In genomic region chr7:134943785-134944400, GRCh38 we compare ENCODE assay signal across 8 cellular contexts. TPM values are rescaled to one million over a fixed set of nuclear protein-coding genes. Genes with fewer than 3 reads are reported as not detected.
DNase-seq lines count a peak whose midpoint lies in the region; ATAC-seq, FAIRE-seq and TF ChIP-seq lines count a peak whose summit lies in the region.

No MANE protein-coding gene starts in this region.

- H3K9ac ChIP-seq in IMR-90 (ENCODE audit: low read depth, low read length) (no peak overlapping the region), astrocyte (ENCODE audit: low read length) (no peak overlapping the region)

- no peak overlapping the region for H3K4me3 Mint-ChIP-seq in astrocyte (ENCODE audit: unreplicated experiment)
- H3K4me3 Mint-ChIP-seq in activated CD8-positive, alpha-beta memory T cell treated with anti-CD3 and anti-CD28 coated beads, Interleukin-2, amount 10 ng/mL, durations not matched to agents 7 days and 5 days, result no peak overlapping the region

- no peak overlapping the region for H2BK20ac ChIP-seq in IMR-90 (ENCODE audit: low read depth, low read length)

- no peak; the same call in 1 of the 2 replicates for TF ChIP-seq CTCF in IMR-90 (conservative IDR thresholded peaks at IDR 0.05; ENCODE audit: low read depth, low read length)
- TF ChIP-seq CTCF in astrocyte (IDR thresholded peaks at IDR 0.05; ENCODE audit: insufficient read depth, low read depth, low read length), result no peak
- peak; percentile 14 for TF ChIP-seq CTCF in osteoblast (IDR thresholded peaks at IDR 0.05; ENCODE audit: extremely low read depth, low read depth, low read length)

- H3K79me2 ChIP-seq in astrocyte (ENCODE audit: insufficient read depth, low read length) (peaks cover 25% of the 10 kb centered on the region), osteoblast (ENCODE audit: insufficient read depth, low read length) (peaks cover 23% of the 10 kb centered on the region)

- FAIRE-seq in astrocyte (lab: Jason Lieb, UNC), result no peak

- H3K23ac ChIP-seq in IMR-90 (ENCODE audit: low read depth, low read length), result no peak overlapping the region

- no peak overlapping the region for H2AK5ac ChIP-seq in IMR-90 (ENCODE audit: low read depth, low read length)

- H2BK5ac ChIP-seq in IMR-90 (ENCODE audit: low read depth, low read length, poor library complexity, severe bottlenecking), result peak overlapping the region; percentile 8

- H2BK15ac ChIP-seq in IMR-90 (ENCODE audit: low read depth, low read length), result no peak overlapping the region

- no peak overlapping the region for H3K56ac ChIP-seq in IMR-90 (ENCODE audit: extremely low read depth, insufficient read depth, low read length)

- H3K27ac ChIP-seq in IMR-90 (ENCODE audit: insufficient read depth, low read length), result no peak overlapping the region
- H3K27ac ChIP-seq in astrocyte (ENCODE audit: low read depth, low read length), result no peak overlapping the region
- H3K27ac ChIP-seq in osteoblast (ENCODE audit: low read depth, low read length), result no peak overlapping the region

- H2AK9ac ChIP-seq in IMR-90 (replicated peaks; ENCODE audit: low read depth, low read length, poor library complexity), result no peak overlapping the region

- H3K79me1 ChIP-seq in IMR-90 (ENCODE audit: low read depth in 1 of 2, low read length in 2 of 2), result peaks cover 14 to 59% of the 10 kb centered on the region in 2 experiments; a peak in 3 of 4 replicates

- no peak overlapping the region for H3K4ac ChIP-seq in IMR-90 (ENCODE audit: low read depth, low read length)

- no peak for TF ChIP-seq POLR2A in IMR-90 (IDR thresholded peaks at IDR 0.05; ENCODE audit: low read depth, low read length)

- H3K4me1 Mint-ChIP-seq in astrocyte (ENCODE audit: low read depth, unreplicated experiment), result peaks cover 65% of the 10 kb centered on the region
- H3K4me1 Mint-ChIP-seq in activated CD8-positive, alpha-beta memory T cell treated with anti-CD3 and anti-CD28 coated beads, Interleukin-2, amount 10 ng/mL, durations not matched to agents 7 days and 5 days, result no peaks in the 10 kb centered on the region

- H3K18ac ChIP-seq in IMR-90 (ENCODE audit: low read depth, low read length), result no peak overlapping the region

- no TSS peak for BruUV-seq in IMR-90 (replicated peaks; lab: Mats Ljungman, UMichigan)

- no peak overlapping the region for H4K91ac ChIP-seq in IMR-90 (ENCODE audit: insufficient read depth, low read depth, low read length)

- H4K5ac ChIP-seq in IMR-90 (ENCODE audit: low read depth, low read length), result no peak overlapping the region

- DNase-seq in COLO829 (ENCODE audit: low spot score), result peak; percentile 79
- peak; percentile 33 for DNase-seq in IMR-90
- DNase-seq in astrocyte (ENCODE audit: low read depth), result no peak
- no peak for DNase-seq in osteoblast (ENCODE audit: insufficient read length, low spot score, missing footprints)
- DNase-seq in activated CD8-positive, alpha-beta memory T cell treated with anti-CD3 and anti-CD28 coated beads for 24 hours, result no peak
- no peak for DNase-seq in activated CD8-positive, alpha-beta memory T cell treated with anti-CD3 and anti-CD28 coated beads, Interleukin-2, amount 10 ng/mL, durations not matched to agents 7 days and 5 days

- peak; percentile 32; the same call in 1 of the 2 replicates for TF ChIP-seq RAD21 in IMR-90 (IDR thresholded peaks at IDR 0.05; ENCODE audit: low read length)

- H2AFZ ChIP-seq in IMR-90 (replicated peaks; ENCODE audit: low read length, poor library complexity), result no peak overlapping the region
- no peak overlapping the region for H2AFZ ChIP-seq in astrocyte (ENCODE audit: low read depth, low read length)
- H2AFZ ChIP-seq in osteoblast (ENCODE audit: low read length), result no peak overlapping the region

- POLR2A ChIA-PET in IMR-90 (lab: Charles Lee; ENCODE audit: unreplicated experiment), result no interaction called here

- H4K8ac ChIP-seq in IMR-90 (ENCODE audit: low read depth in 2 of 2, low read length in 2 of 2), result no peak overlapping the region

- no peak overlapping the region for H3K14ac ChIP-seq in IMR-90 (replicated peaks; ENCODE audit: low read depth, low read length)

- H3K36me3 ChIP-seq in IMR-90 (ENCODE audit: control insufficient read depth, insufficient read depth, low read length), result peaks cover 29% of the 10 kb centered on the region
- peaks cover 74% of the 10 kb centered on the region for H3K36me3 ChIP-seq in astrocyte (ENCODE audit: insufficient read depth, low read length)
- H3K36me3 ChIP-seq in osteoblast (ENCODE audit: insufficient read depth, low read length), result peaks cover 93% of the 10 kb centered on the region

- H3K9me1 ChIP-seq in IMR-90 (ENCODE audit: insufficient read depth, low read length), result peaks cover 8% of the 10 kb centered on the region

- H3K27me3 ChIP-seq in IMR-90 (ENCODE audit: control insufficient read depth, insufficient read depth, low read length) (no peaks in the 10 kb centered on the region), astrocyte (ENCODE audit: insufficient read depth, low read length) (no peaks in the 10 kb centered on the region), osteoblast (ENCODE audit: insufficient read depth, low read length) (no peaks in the 10 kb centered on the region)

- H3K4me1 ChIP-seq in IMR-90 (ENCODE audit: control insufficient read depth, insufficient read depth, low read length), result peaks cover 10% of the 10 kb centered on the region
- peaks cover 14% of the 10 kb centered on the region for H3K4me1 ChIP-seq in astrocyte (ENCODE audit: insufficient read depth, low read length)
- H3K4me1 ChIP-seq in osteoblast (ENCODE audit: insufficient read depth, low read length), result peaks cover 41% of the 10 kb centered on the region

- in situ Hi-C loops in IMR-90 (cut with MboI; ENCODE audit: low sequenced_read_pairs), result no loop called here

- dilution Hi-C loops in IMR-90 (cut with HindIII; ENCODE audit: low sequenced_read_pairs, unreplicated experiment), result no loop called here

- H3K27ac Mint-ChIP-seq in astrocyte (ENCODE audit: unreplicated experiment), result peak overlapping the region; percentile 50
- H3K27ac Mint-ChIP-seq in activated CD8-positive, alpha-beta memory T cell treated with anti-CD3 and anti-CD28 coated beads, Interleukin-2, amount 10 ng/mL, durations not matched to agents 7 days and 5 days, result no peak overlapping the region

- H2BK120ac ChIP-seq in IMR-90 (ENCODE audit: low read depth, low read length), result no peak overlapping the region

- H4K20me1 ChIP-seq in IMR-90 (ENCODE audit: insufficient read depth, low read length) (no peaks in the 10 kb centered on the region; the same call in 1 of the 2 replicates), astrocyte (ENCODE audit: insufficient read depth, low read length) (peaks cover 32% of the 10 kb centered on the region), osteoblast (ENCODE audit: insufficient read depth, low read length) (peaks cover 24% of the 10 kb centered on the region)

- H3K27me3 Mint-ChIP-seq in astrocyte (ENCODE audit: low read depth, unreplicated experiment), result no peaks in the 10 kb centered on the region
- peaks cover 7% of the 10 kb centered on the region for H3K27me3 Mint-ChIP-seq in activated CD8-positive, alpha-beta memory T cell treated with anti-CD3 and anti-CD28 coated beads, Interleukin-2, amount 10 ng/mL, durations not matched to agents 7 days and 5 days

- H3K36me3 Mint-ChIP-seq in astrocyte (ENCODE audit: low read depth, unreplicated experiment), result peaks cover 20% of the 10 kb centered on the region
- H3K36me3 Mint-ChIP-seq in activated CD8-positive, alpha-beta memory T cell treated with anti-CD3 and anti-CD28 coated beads, Interleukin-2, amount 10 ng/mL, durations not matched to agents 7 days and 5 days, result no peaks in the 10 kb centered on the region

- no peak overlapping the region for H3K4me3 ChIP-seq in IMR-90 (ENCODE audit: insufficient read depth, low read depth, low read length)
- H3K4me3 ChIP-seq in astrocyte (ENCODE audit: insufficient read depth, low read depth, low read length), result no peak overlapping the region
- H3K4me3 ChIP-seq in osteoblast (ENCODE audit: insufficient read depth, low read length), result no peak overlapping the region

- CTCF ChIA-PET in IMR-90 (lab: Yijun Ruan, JAX), result no interaction called here
- CTCF ChIA-PET in activated CD8-positive, alpha-beta memory T cell treated with anti-CD3 and anti-CD28 coated beads, Interleukin-2, amount 10 ng/mL, durations not matched to agents 7 days and 5 days (lab: Charles Lee), result interaction anchor here (0.8 to 1.5 kb wide), 3 partner anchors 106 to 313 kb away, joined by 3 read pairs; no protein-coding TSS in a partner anchor

- H3K9me3 ChIP-seq in IMR-90 (ENCODE audit: control insufficient read depth, insufficient read depth, low read length) (no peaks in the 10 kb centered on the region), astrocyte (ENCODE audit: insufficient read depth, low read depth, low read length) (no peaks in the 10 kb centered on the region), osteoblast (ENCODE audit: low read depth, low read length) (no peaks in the 10 kb centered on the region)

- H3K4me2 ChIP-seq in IMR-90 (ENCODE audit: low read depth, low read length) (no peak overlapping the region), astrocyte (ENCODE audit: low read length) (no peak overlapping the region), osteoblast (ENCODE audit: insufficient read depth, low read length) (no peak overlapping the region)

- 100% methylated on average over 1 of the region's 3 CpGs; no CpG with 5 or more reads in 1 of the 2 experiments for WGBS in IMR-90 (ENCODE audit: extremely low coverage in 2 of 2, insufficient read length in 1 of 2), 2 experiments

- intact Hi-C loops in IMR-90 (cut with micrococcal nuclease), result no loop called here

- ATAC-seq in GM19324 (IDR thresholded peaks at IDR 0.05; ENCODE audit: low FRiP score, unreplicated experiment) (peak; percentile 58), IMR-90 (ENCODE audit: low read depth) (no peak), HG02840 (IDR thresholded peaks at IDR 0.05; ENCODE audit: low FRiP score, unreplicated experiment) (no peak)
- ATAC-seq in activated CD8-positive, alpha-beta memory T cell treated with anti-CD3 and anti-CD28 coated beads, Interleukin-2, amount 10 ng/mL, durations not matched to agents 7 days and 5 days, result no peak

- no peaks in the 10 kb centered on the region for H3K9me3 Mint-ChIP-seq in astrocyte (ENCODE audit: unreplicated experiment)
- no peaks in the 10 kb centered on the region for H3K9me3 Mint-ChIP-seq in activated CD8-positive, alpha-beta memory T cell treated with anti-CD3 and anti-CD28 coated beads, Interleukin-2, amount 10 ng/mL, durations not matched to agents 7 days and 5 days (ENCODE audit: low read depth)

RNA-seq across cellular contexts. Expression of gene AGBL3, which starts 42.4 kb away (rescaled TPM):
- total RNA-seq in IMR-90 (2012; rRNA removed) (0.18 and 0.28 TPM in 2 replicates), astrocyte (0.72 and 0.91 TPM in 2 replicates), osteoblast (2.2 and 2.7 TPM in 2 replicates)
- polyA plus RNA-seq in IMR-90 (2012; rRNA removed), result 0.16 and 0.65 TPM in 2 replicates
- polyA plus RNA-seq in IMR-90 (2012; cell fraction: cytosol; rRNA removed), result 0.13 and 0.24 TPM in 2 replicates
- 0.08 and 0.55 TPM in 2 replicates for polyA plus RNA-seq in IMR-90 (2012; cell fraction: nucleus; rRNA removed; ENCODE audit: low replicate concordance)
- 1 to 10 TPM; 2.4 to 2.8 TPM for total RNA-seq in activated CD8-positive, alpha-beta memory T cell treated with anti-CD3 and anti-CD28 coated beads, Interleukin-2, amount 10 ng/mL, durations not matched to agents 7 days and 5 days

Comparison
In these comparisons a context has a peak if more than half of its experiments do, and no peak if none do; other contexts are left out.
1. DNase-seq: peak in COLO829 (single experiment) and IMR-90 (single experiment); none in astrocyte (single experiment), osteoblast (single experiment), activated CD8-positive, alpha-beta memory T cell treated with anti-CD3 and anti-CD28 coated beads for 24 hours (single experiment) and activated CD8-positive, alpha-beta memory T cell treated with anti-CD3 and anti-CD28 coated beads, Interleukin-2, amount 10 ng/mL, durations not matched to agents 7 days and 5 days (single experiment).